23 cellular contexts compared by ENCODE assay signal in the genomic region with DNA sequence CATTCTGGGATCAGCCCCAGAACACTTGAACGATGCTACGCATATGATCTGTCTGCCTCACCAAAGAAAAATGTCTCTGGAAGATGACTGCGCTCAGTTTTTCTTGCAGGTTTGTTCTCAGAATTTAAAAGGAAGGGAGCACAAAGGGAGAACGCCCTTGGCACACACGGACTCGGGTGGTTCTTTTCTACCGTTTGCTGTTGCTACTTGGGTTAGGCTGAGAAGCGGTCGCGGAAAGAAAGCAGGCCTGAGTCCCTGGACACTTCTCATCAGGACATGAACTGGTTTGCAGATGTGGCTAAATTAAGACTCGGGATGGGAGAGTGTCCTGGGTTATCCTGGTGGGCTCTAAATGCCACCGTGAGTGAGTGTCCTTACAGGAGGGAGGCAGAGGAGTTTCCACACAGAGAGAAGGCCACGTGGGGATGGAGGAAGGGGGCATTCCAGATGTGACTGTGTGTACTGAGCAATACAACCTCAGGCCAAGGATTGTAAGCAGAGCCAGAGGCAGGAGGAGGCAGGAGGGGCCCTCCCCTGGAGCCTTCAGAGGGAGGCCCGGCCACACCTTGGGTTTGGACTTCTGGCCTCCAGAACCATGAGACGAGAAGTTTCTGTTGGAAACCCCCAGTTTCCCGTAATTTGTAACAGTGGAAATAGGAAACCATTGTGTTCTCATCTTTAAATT. TPM values are rescaled to one million over a fixed set of nuclear protein-coding genes. Genes with fewer than 3 reads are reported as not detected.
DNase-seq lines count a peak whose midpoint lies in the region; ATAC-seq and TF ChIP-seq lines count a peak whose summit lies in the region.
"Had no signal": no experiment of that assay in that cellular context is flagged by ENCODE, and none has a peak within 500 bp of the region (broad histone marks: within the 10 kb centered on the region; RNA-seq: fewer than 3 reads in every experiment).

No MANE protein-coding gene starts in this region.

- no peak overlapping the region for H3K4me3 ChIP-seq in coronary artery
- no peak overlapping the region for H3K4me3 ChIP-seq in mesendoderm (ENCODE audit: low read length)
- no peak overlapping the region for H3K4me3 ChIP-seq in suprapubic skin
- H3K4me3 ChIP-seq: Peyer's patch had no signal

- H3K36me3 ChIP-seq in mesendoderm (ENCODE audit: control insufficient read depth, insufficient read depth, low read length) (no peaks in the 10 kb centered on the region), suprapubic skin (no peaks in the 10 kb centered on the region)
- H3K36me3 ChIP-seq: Peyer's patch had no signal

- H4K8ac ChIP-seq in mesendoderm (ENCODE audit: low read depth, low read length): no peak overlapping the region

- H3K4me2 ChIP-seq in mesendoderm (ENCODE audit: low read length): no peak overlapping the region

- DNase-seq in Right ventricle myocardium superior (no peak), Right ventricle myocardium inferior (ENCODE audit: missing footprints) (no peak), coronary artery (ENCODE audit: low spot score) (peak; percentile 67), mesendoderm (no peak), suprapubic skin (ENCODE audit: low spot score in 2 of 2) (peak in 1 of 2 donors; percentile 36), ureter (ENCODE audit: low spot score) (no peak)
- DNase-seq: 8988T, C1 segment of cervical spinal cord, DMS79 treated with DMSO at 0.1 percent for 48 hours, GDM1, GOT3, KG1, NCI-H1105 treated with DMSO at 0.1 percent for 48 hours, NCI-H1694 treated with DMSO at 0.1 percent for 48 hours, NCI-H2107, NCI-H2227 treated with DMSO at 0.1 percent for 48 hours, NCI-H524, Peyer's patch, SHP77 treated with DMSO at 0.1 percent for 48 hours had no signal

- intact Hi-C loops in Right ventricle myocardium superior (cut with DNase I) (no loop called here), Right ventricle myocardium inferior (cut with DNase I) (no loop called here)

- H3K9ac ChIP-seq in mesendoderm (ENCODE audit: low read length): no peak overlapping the region

- no peaks in the 10 kb centered on the region for H3K79me1 ChIP-seq in mesendoderm (ENCODE audit: low read length)

- H3K18ac ChIP-seq in mesendoderm (ENCODE audit: low read length): no peak overlapping the region

- H4K5ac ChIP-seq in mesendoderm (ENCODE audit: low read length): no peak overlapping the region

- peak; percentile 43 for ATAC-seq in Right ventricle myocardium superior (ENCODE audit: poor library complexity)
- ATAC-seq in Right ventricle myocardium inferior: no peak
- no peak for ATAC-seq in HG02642 (IDR thresholded peaks at IDR 0.05; ENCODE audit: poor library complexity, unreplicated experiment)
- no peak for ATAC-seq in HG03175 (IDR thresholded peaks at IDR 0.05; ENCODE audit: unreplicated experiment)
- ATAC-seq: HepG2 had no signal

- H3K56ac ChIP-seq in mesendoderm (ENCODE audit: low read length): no peak overlapping the region

- no peak overlapping the region for H2BK15ac ChIP-seq in mesendoderm (replicated peaks; ENCODE audit: low read depth)

- H3K23ac ChIP-seq in mesendoderm (ENCODE audit: low read length): peak overlapping the region; percentile 16

- WGBS in mesendoderm (ENCODE audit: extremely low coverage, insufficient coverage, low lambda C conversion rate): no CpG with 5 or more reads among the region's 16 CpGs
- 86% methylated on average over 16 of the region's 16 CpGs for WGBS in suprapubic skin

- TF ChIP-seq EP300 in suprapubic skin (IDR thresholded peaks at IDR 0.05): no peak

- H2BK120ac ChIP-seq in mesendoderm (ENCODE audit: low read depth, low read length): no peak overlapping the region

- H3K9me3 ChIP-seq in suprapubic skin: no peaks in the 10 kb centered on the region
- H3K9me3 ChIP-seq: Peyer's patch had no signal

- no peak for TF ChIP-seq CTCF in coronary artery (IDR thresholded peaks at IDR 0.05)
- no peak for TF ChIP-seq CTCF in suprapubic skin (IDR thresholded peaks at IDR 0.05)

- H3K27ac ChIP-seq in coronary artery (no peak overlapping the region), mesendoderm (ENCODE audit: low read depth, low read length) (no peak overlapping the region), suprapubic skin (peak overlapping the region; percentile 2)

- H3K79me2 ChIP-seq in mesendoderm (ENCODE audit: control insufficient read depth, insufficient read depth, low read length): no peaks in the 10 kb centered on the region

- TF ChIP-seq POLR2A in suprapubic skin (IDR thresholded peaks at IDR 0.05): no peak

- H2BK5ac ChIP-seq in mesendoderm (ENCODE audit: low read length): no peak overlapping the region

- H3K4ac ChIP-seq in mesendoderm (ENCODE audit: low read depth, low read length): no peak overlapping the region

- no peak overlapping the region for H2AK5ac ChIP-seq in mesendoderm (ENCODE audit: low read length)

- H3K4me1 ChIP-seq in mesendoderm (ENCODE audit: control insufficient read depth, low read depth, low read length): no peaks in the 10 kb centered on the region
- H3K4me1 ChIP-seq in suprapubic skin: no peaks in the 10 kb centered on the region
- H3K4me1 ChIP-seq: Peyer's patch had no signal

- H3K27me3 ChIP-seq in mesendoderm (ENCODE audit: insufficient read depth, low read length, poor library complexity): no peaks in the 10 kb centered on the region
- H3K27me3 ChIP-seq in suprapubic skin: no peaks in the 10 kb centered on the region
- H3K27me3 ChIP-seq: Peyer's patch had no signal

RNA-seq across cellular contexts. Expression of gene KIF25, which starts 9.5 kb away (rescaled TPM):
- 0.35 TPM for total RNA-seq in Right ventricle myocardium superior
- not detected for total RNA-seq in Right ventricle myocardium inferior
- polyA plus RNA-seq in mesendoderm (2013, experiment 1 of 2): 0.24 TPM
- polyA plus RNA-seq in mesendoderm (2013, experiment 2 of 2): 0.31 TPM
- under 1 TPM in 1 of 4 donors, not detected in 3; 0.76 TPM for total RNA-seq in suprapubic skin
- not detected for total RNA-seq in ureter
- total RNA-seq: HepG2, M059J, Peyer's patch had no signal
- polyA plus RNA-seq: HepG2 had no signal
